Comparison of ENCODE assay signal across 31 cellular contexts in genomic region chr20:61055130-61055529, GRCh38.
"Had no signal": no experiment of that assay in that cellular context is flagged by ENCODE, and none has a peak within 500 bp of the region (broad histone marks: within the 10 kb centered on the region; RNA-seq: fewer than 3 reads in every experiment).

No MANE protein-coding gene starts in this region.

- H3K4me1 ChIP-seq: ascending aorta, breast epithelium, SJCRH30 had no signal

- H3K9me3 ChIP-seq: ascending aorta, breast epithelium, SJCRH30 had no signal

- ATAC-seq: activated CD8-positive, alpha-beta T cell treated with anti-CD3 and anti-CD28 coated beads for 36 hours; activated T-cell treated with anti-CD3 and anti-CD28 coated beads, Interleukin-2, amount 50 U/mL, for 72 hours; activated T-helper 17 cell treated with anti-CD3 and anti-CD28 coated beads, Interleukin-2, amount 50 U/mL, for 72 hours had no signal

- H3K27me3 ChIP-seq: ascending aorta had no signal

- H3K27ac ChIP-seq: ascending aorta, breast epithelium, KMS-11, PC-9, RWPE1, SJCRH30, SK-N-MC had no signal

- H3K4me3 ChIP-seq: ascending aorta, breast epithelium, PC-9, SJCRH30, SK-N-MC had no signal

- H3K36me3 ChIP-seq: ascending aorta, breast epithelium, SJCRH30 had no signal

- DNase-seq: activated CD4-positive, alpha-beta T cell treated with anti-CD3 and anti-CD28 coated beads, Interleukin-2, amount 10 ng/mL, durations not matched to agents 24 days and 14 days; activated CD4-positive, alpha-beta T cell treated with anti-CD3 and anti-CD28 coated beads, Interleukin-2, amount 50 U/mL, for 4 hours; activated CD8-positive, alpha-beta T cell treated with anti-CD3 and anti-CD28 coated beads for 36 hours; activated effector memory CD4-positive, alpha-beta T cell treated with anti-CD3 and anti-CD28 coated beads, Interleukin-2, amount 50 U/mL, for 16 hours; activated naive CD4-positive, alpha-beta T cell; activated naive CD8-positive, alpha-beta T cell treated with anti-CD3 and anti-CD28 coated beads, Interleukin-2, amount 10 ng/mL, durations not matched to agents 7 days and 5 days; activated T-cell treated with anti-CD3 and anti-CD28 coated beads, Interleukin-2, amount 50 U/mL, for 1 hour; activated T-cell treated with anti-CD3 and anti-CD28 coated beads, Interleukin-2, amount 50 U/mL, for 72 hours; amygdala; caudate nucleus; cerebellar nuclear complex; MM.1S; NCI-H1105 treated with DMSO at 0.1 percent for 48 hours; NCI-H1436 treated with DMSO at 0.1 percent for 48 hours; NCI-H1694 treated with DMSO at 0.1 percent for 48 hours; NCI-H2081; NCI-H2171 treated with DMSO at 0.1 percent for 48 hours; NCI-H2227 treated with DMSO at 0.1 percent for 48 hours; NCI-H446; NCI-H510A treated with DMSO at 0.1 percent for 48 hours; NCI-H526 treated with DMSO at 0.1 percent for 48 hours; PC-9; SHP77; SJCRH30; T1000 had no signal
